ENCODE assay signal across 15 cellular contexts in the genomic region with DNA sequence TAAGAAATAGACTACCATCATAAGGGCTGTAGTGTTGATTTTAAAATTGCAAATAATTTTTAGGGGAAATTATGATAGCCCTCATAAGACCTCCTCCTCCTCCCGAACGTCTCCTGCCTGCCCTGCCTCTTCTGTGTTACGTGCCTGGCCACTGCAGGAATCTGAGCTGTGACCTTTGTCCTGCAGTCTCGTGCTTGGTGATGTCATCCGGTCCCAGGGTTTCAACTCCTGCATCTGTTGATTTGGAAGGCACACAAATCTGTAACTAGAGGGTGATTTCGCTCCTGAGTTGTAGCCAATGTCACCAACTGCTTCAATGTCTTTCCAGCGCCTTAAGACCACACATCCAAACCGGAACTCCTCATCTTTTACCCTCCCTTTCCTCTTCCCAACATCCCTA.
A peak's percentile ranks its signal among the peaks of the same experiment; 100 is the strongest.
DNase-seq lines count a peak whose midpoint lies in the region; ATAC-seq and TF ChIP-seq lines count a peak whose summit lies in the region.
"Had no signal": no experiment of that assay in that cellular context is flagged by ENCODE, and none has a peak within 500 bp of the region (broad histone marks: within the 10 kb centered on the region; RNA-seq: fewer than 3 reads in every experiment).

No MANE protein-coding gene starts in this region.

- no peak for ATAC-seq in HG02981 (IDR thresholded peaks at IDR 0.05; ENCODE audit: unreplicated experiment)
- ATAC-seq: activated CD4-positive, CD25-positive, alpha-beta regulatory T cell treated with anti-CD3 and anti-CD28 coated beads, Interleukin-2, amount 50 U/mL, for 24 hours; HCT116 had no signal

- TF ChIP-seq CTCF in retinal pigment epithelial cell (conservative IDR thresholded peaks at IDR 0.05; ENCODE audit: low read depth, low read length): no peak

- peak; percentile 23 for DNase-seq in Daoy (ENCODE audit: low read depth)
- DNase-seq in cerebellar cortex (ENCODE audit: low spot score): peak; percentile 31
- DNase-seq in iPS-NIHi11 (ENCODE audit: low spot score): peak; percentile 23
- DNase-seq in retinal pigment epithelial cell (ENCODE audit: low read depth): peak; percentile 14
- DNase-seq in SKM-1 treated with dmso at 0.1 percent for 144 hours (lab: John Stamatoyannopoulos, UW; ENCODE audit: unreplicated experiment): no peak
- no peak for DNase-seq in NOMO-1 treated with dmso at 0.1 percent for 144 hours (lab: John Stamatoyannopoulos, UW; ENCODE audit: unreplicated experiment)
- DNase-seq in stimulated activated CD4-positive, alpha-beta T cell treated with anti-CD3 and anti-CD28 coated beads, Interleukin-15, amount 100 ng/mL, for 24 hours: no peak
- DNase-seq: NCI-H446 treated with DMSO at 0.1 percent for 48 hours; SHP77; stimulated activated naive CD4-positive, alpha-beta T cell had no signal

- H3K4me3 ChIP-seq in retinal pigment epithelial cell (ENCODE audit: low read length): no peak overlapping the region
- H3K4me3 ChIP-seq: BLaER1 treated with 17β-estradiol and CSF1 and Interleukin-3, amounts not matched to agents 10 nM and 100 nM; cardiac muscle cell had no signal

Comparison
In these comparisons a context has a peak if more than half of its experiments do, and no peak if none do; other contexts are left out.
1. DNase-seq: peak in Daoy (single experiment), cerebellar cortex (single experiment), iPS-NIHi11 (single experiment) and retinal pigment epithelial cell (single experiment); none in SKM-1 treated with dmso at 0.1 percent for 144 hours (single experiment), NOMO-1 treated with dmso at 0.1 percent for 144 hours (single experiment) and stimulated activated CD4-positive, alpha-beta T cell treated with anti-CD3 and anti-CD28 coated beads, Interleukin-15, amount 100 ng/mL, for 24 hours (single experiment).